In the genomic region with DNA sequence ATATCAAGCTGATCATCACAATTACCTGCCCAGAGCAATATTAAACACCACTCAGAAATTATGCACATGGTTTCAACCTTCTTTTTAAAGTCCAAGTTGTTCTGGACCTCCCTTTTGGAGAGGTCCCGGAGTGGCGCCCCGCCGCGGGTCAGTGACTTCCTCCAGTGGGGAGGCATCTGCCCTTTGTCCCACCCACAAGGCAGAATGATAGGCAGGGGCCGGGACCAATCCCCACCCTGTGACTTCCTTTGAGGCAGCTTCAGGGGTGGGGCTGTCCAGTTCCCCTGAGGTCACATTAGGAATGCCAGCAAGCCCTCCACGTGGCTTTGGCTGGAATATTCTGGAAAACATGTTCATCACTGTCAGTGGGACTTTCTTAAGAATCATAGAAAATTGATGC, we compare ENCODE assay signal across 1 cellular context.
TF ChIP-seq lines count a peak whose summit lies in the region.

No MANE protein-coding gene starts in this region.

TF ChIP-seq in K562, 482 proteins besides CTCF, POLR2A, EP300 and RAD21 (continued from another document):
- TF ChIP-seq PCBP1 (IDR thresholded peaks at IDR 0.05; ENCODE audit: low read depth, low read length, poor library complexity, severe bottlenecking) = no peak
- no peak for TF ChIP-seq BDP1 (IDR thresholded peaks at IDR 0.05; ENCODE audit: insufficient read depth, insufficient read length)
- peak; percentile 87 for TF ChIP-seq NFYB (IDR thresholded peaks at IDR 0.05; ENCODE audit: extremely low read depth, insufficient read length)
- TF ChIP-seq, protein P1, sequence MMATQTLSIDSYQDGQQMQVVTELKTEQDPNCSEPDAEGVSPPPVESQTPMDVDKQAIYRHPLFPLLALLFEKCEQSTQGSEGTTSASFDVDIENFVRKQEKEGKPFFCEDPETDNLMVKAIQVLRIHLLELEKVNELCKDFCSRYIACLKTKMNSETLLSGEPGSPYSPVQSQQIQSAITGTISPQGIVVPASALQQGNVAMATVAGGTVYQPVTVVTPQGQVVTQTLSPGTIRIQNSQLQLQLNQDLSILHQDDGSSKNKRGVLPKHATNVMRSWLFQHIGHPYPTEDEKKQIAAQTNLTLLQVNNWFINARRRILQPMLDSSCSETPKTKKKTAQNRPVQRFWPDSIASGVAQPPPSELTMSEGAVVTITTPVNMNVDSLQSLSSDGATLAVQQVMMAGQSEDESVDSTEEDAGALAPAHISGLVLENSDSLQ (IDR thresholded peaks at IDR 0.05) = peak; percentile 98
- TF ChIP-seq, protein P2, sequence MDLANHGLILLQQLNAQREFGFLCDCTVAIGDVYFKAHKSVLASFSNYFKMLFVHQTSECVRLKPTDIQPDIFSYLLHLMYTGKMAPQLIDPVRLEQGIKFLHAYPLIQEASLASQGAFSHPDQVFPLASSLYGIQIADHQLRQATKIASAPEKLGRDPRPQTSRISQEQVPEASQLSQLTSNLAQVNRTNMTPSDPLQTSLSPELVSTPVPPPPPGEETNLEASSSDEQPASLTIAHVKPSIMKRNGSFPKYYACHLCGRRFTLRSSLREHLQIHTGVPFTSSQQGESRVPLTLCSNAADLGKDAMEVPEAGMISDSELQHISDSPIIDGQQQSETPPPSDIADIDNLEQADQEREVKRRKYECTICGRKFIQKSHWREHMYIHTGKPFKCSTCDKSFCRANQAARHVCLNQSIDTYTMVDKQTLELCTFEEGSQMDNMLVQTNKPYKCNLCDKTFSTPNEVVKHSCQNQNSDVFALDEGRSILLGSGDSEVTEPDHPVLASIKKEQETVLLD (IDR thresholded peaks at IDR 0.05) = no peak
- TF ChIP-seq CREB1 (IDR thresholded peaks at IDR 0.05) = no peak
- TF ChIP-seq CREB1 (CRISPR knock-in tag; IDR thresholded peaks at IDR 0.05) = no peak
